ENCODE assay signal across 30 cellular contexts in the genomic region with DNA sequence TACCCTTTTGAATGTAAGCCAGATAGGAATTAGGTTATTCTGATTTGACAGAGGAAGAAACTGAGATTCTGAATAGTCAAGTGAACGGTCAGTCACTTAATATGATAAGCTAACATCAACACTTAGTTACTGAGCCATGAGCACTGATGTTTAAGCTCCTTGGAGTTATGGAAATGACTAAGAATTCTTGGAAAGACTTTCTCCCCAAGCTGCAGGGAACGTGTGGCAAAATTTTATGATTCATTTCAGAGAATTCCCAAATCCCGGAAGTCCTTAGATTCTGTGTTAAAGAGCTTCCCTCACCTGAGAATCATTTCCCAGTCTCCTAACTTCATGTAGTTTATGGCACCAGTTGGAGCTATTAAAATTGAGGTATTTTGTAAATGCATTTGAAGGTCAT.
"Had no signal": no experiment of that assay in that cellular context is flagged by ENCODE, and none has a peak within 500 bp of the region (broad histone marks: within the 10 kb centered on the region; RNA-seq: fewer than 3 reads in every experiment).

No MANE protein-coding gene starts in this region.

- H3K4me3 Mint-ChIP-seq: activated CD4-positive, alpha-beta memory T cell treated with anti-CD3 and anti-CD28 coated beads, Interleukin-2, amount 10 ng/mL, durations not matched to agents 7 days and 5 days; activated CD4-positive, alpha-beta T cell treated with anti-CD3 and anti-CD28 coated beads for 36 hours; activated naive CD4-positive, alpha-beta T cell treated with anti-CD3 and anti-CD28 coated beads, Interleukin-2, amount 10 ng/mL, durations not matched to agents 7 days and 5 days; activated naive CD8-positive, alpha-beta T cell treated with anti-CD3 and anti-CD28 coated beads, Interleukin-2, amount 10 ng/mL, durations not matched to agents 7 days and 5 days; activated T-cell treated with anti-CD3 and anti-CD28 coated beads, Interleukin-2, amount 50 U/mL, for 72 hours had no signal

- H3K36me3 ChIP-seq: adrenal gland, MG63, SJCRH30 had no signal

- H3K4me2 ChIP-seq: SK-N-SH had no signal

- H3K4me1 Mint-ChIP-seq: activated CD4-positive, alpha-beta memory T cell treated with anti-CD3 and anti-CD28 coated beads, Interleukin-2, amount 10 ng/mL, durations not matched to agents 7 days and 5 days; activated CD4-positive, alpha-beta T cell treated with anti-CD3 and anti-CD28 coated beads for 36 hours; activated naive CD4-positive, alpha-beta T cell treated with anti-CD3 and anti-CD28 coated beads, Interleukin-2, amount 10 ng/mL, durations not matched to agents 7 days and 5 days; activated naive CD8-positive, alpha-beta T cell treated with anti-CD3 and anti-CD28 coated beads, Interleukin-2, amount 10 ng/mL, durations not matched to agents 7 days and 5 days had no signal

- DNase-seq: activated CD4-positive, alpha-beta memory T cell treated with anti-CD3 and anti-CD28 coated beads, Interleukin-2, amount 10 ng/mL, durations not matched to agents 7 days and 5 days; activated CD4-positive, alpha-beta T cell treated with anti-CD3 and anti-CD28 coated beads for 36 hours; activated CD4-positive, alpha-beta T cell treated with anti-CD3 and anti-CD28 coated beads, Interleukin-2, amount 50 U/mL, for 1 hour; activated CD8-positive, alpha-beta memory T cell treated with anti-CD3 and anti-CD28 coated beads, Interleukin-2, amount 50 U/mL, for 4 hours; activated gamma-delta T cell treated with Interleukin-2 at 50 U/mL for 16 hours; activated naive CD4-positive, alpha-beta T cell treated with anti-CD3 and anti-CD28 coated beads, Interleukin-2, amount 10 ng/mL, durations not matched to agents 7 days and 5 days; activated naive CD8-positive, alpha-beta T cell treated with anti-CD3 and anti-CD28 coated beads, Interleukin-2, amount 10 ng/mL, durations not matched to agents 7 days and 5 days; activated T-cell treated with anti-CD3 and anti-CD28 coated beads, Interleukin-2, amount 50 U/mL, for 72 hours; adrenal gland; aorta; body of pancreas; Kasumi-1; NCI-H1105; NCI-H1436; NCI-H1694 treated with DMSO at 0.1 percent for 48 hours; NCI-H2029 treated with DMSO at 0.1 percent for 48 hours; NCI-H345; NCI-H510A; NCI-H526 treated with DMSO at 0.1 percent for 48 hours; NCI-H82; Right ventricle myocardium superior; SJCRH30; SK-N-SH; T-helper 1 cell had no signal

- H3K9ac ChIP-seq: SK-N-SH had no signal

- H3K27ac Mint-ChIP-seq: activated CD4-positive, alpha-beta memory T cell treated with anti-CD3 and anti-CD28 coated beads, Interleukin-2, amount 10 ng/mL, durations not matched to agents 7 days and 5 days; activated CD4-positive, alpha-beta T cell treated with anti-CD3 and anti-CD28 coated beads for 36 hours; activated naive CD4-positive, alpha-beta T cell treated with anti-CD3 and anti-CD28 coated beads, Interleukin-2, amount 10 ng/mL, durations not matched to agents 7 days and 5 days; activated naive CD8-positive, alpha-beta T cell treated with anti-CD3 and anti-CD28 coated beads, Interleukin-2, amount 10 ng/mL, durations not matched to agents 7 days and 5 days; activated T-cell treated with anti-CD3 and anti-CD28 coated beads, Interleukin-2, amount 50 U/mL, for 72 hours; activated T-helper 2 cell treated with anti-CD3 and anti-CD28 coated beads, Interferon-gamma antibody, Interleukin-2, Interleukin-4, amounts not matched to agents 10 μg/mL and 5 μg/mL and 100 μg/mL, durations not matched to agents 14 hours and 24 hours and 36 hours had no signal

- H3K9me3 ChIP-seq: adrenal gland, body of pancreas, MG63, SJCRH30, SK-N-SH had no signal

- H3K27ac ChIP-seq: adrenal gland, body of pancreas, RWPE1, SJCRH30, VCaP had no signal

- H3K4me3 ChIP-seq: adrenal gland, body of pancreas, MG63, SJCRH30 had no signal

- H3K27me3 Mint-ChIP-seq: activated CD4-positive, alpha-beta memory T cell treated with anti-CD3 and anti-CD28 coated beads, Interleukin-2, amount 10 ng/mL, durations not matched to agents 7 days and 5 days; activated CD4-positive, alpha-beta T cell treated with anti-CD3 and anti-CD28 coated beads for 36 hours; activated naive CD4-positive, alpha-beta T cell treated with anti-CD3 and anti-CD28 coated beads, Interleukin-2, amount 10 ng/mL, durations not matched to agents 7 days and 5 days; activated naive CD8-positive, alpha-beta T cell treated with anti-CD3 and anti-CD28 coated beads, Interleukin-2, amount 10 ng/mL, durations not matched to agents 7 days and 5 days had no signal

- FAIRE-seq: colon had no signal

- H3K9me3 Mint-ChIP-seq: activated naive CD8-positive, alpha-beta T cell treated with anti-CD3 and anti-CD28 coated beads, Interleukin-2, amount 10 ng/mL, durations not matched to agents 7 days and 5 days had no signal

- H3K36me3 Mint-ChIP-seq: activated naive CD4-positive, alpha-beta T cell treated with anti-CD3 and anti-CD28 coated beads, Interleukin-2, amount 10 ng/mL, durations not matched to agents 7 days and 5 days; activated naive CD8-positive, alpha-beta T cell treated with anti-CD3 and anti-CD28 coated beads, Interleukin-2, amount 10 ng/mL, durations not matched to agents 7 days and 5 days had no signal

- ATAC-seq: activated CD4-positive, alpha-beta T cell treated with anti-CD3 and anti-CD28 coated beads for 36 hours; activated T-cell treated with anti-CD3 and anti-CD28 coated beads, Interleukin-2, amount 50 U/mL, for 72 hours; body of pancreas; Panc1 had no signal

- H3K27me3 ChIP-seq: adrenal gland, body of pancreas, MG63, SJCRH30 had no signal

- H3K4me1 ChIP-seq: adrenal gland, body of pancreas, SJCRH30 had no signal
